ENCODE assay signal across 8 cellular contexts in the genomic region with DNA sequence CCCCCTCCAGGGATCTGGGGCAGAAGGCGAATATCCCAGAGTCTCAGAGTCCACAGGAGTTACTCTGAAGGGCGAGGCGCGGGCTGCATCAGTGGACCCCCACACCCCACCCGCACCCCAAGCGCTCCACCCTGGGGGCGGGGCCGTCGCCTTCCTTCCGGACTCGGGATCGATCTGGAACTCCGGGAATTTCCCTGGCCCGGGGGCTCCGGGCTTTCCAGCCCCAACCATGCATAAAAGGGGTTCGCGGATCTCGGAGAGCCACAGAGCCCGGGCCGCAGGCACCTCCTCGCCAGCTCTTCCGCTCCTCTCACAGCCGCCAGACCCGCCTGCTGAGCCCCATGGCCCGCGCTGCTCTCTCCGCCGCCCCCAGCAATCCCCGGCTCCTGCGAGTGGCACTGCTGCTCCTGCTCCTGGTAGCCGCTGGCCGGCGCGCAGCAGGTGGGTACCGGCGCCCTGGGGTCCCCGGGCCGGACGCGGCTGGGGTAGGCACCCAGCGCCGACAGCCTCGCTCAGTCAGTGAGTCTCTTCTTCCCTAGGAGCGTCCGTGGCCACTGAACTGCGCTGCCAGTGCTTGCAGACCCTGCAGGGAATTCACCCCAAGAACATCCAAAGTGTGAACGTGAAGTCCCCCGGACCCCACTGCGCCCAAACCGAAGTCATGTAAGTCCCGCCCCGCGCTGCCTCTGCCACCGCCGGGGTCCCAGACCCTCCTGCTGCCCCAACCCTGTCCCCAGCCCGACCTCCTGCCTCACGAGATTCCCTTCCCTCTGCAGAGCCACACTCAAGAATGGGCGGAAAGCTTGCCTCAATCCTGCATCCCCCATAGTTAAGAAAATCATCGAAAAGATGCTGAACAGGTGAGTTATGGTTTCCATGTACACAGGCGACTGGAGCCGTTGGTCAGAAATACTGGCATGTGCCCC. TPM values are rescaled to one million over a fixed set of nuclear protein-coding genes. Genes with fewer than 3 reads are reported as not detected.
DNase-seq lines count a peak whose midpoint lies in the region; TF ChIP-seq lines count a peak whose summit lies in the region.

A gene (plus strand): TSS at position 264 of the 926 bp plus-strand sequence. CDS start 78 bp downstream, at position 342.

- peak within 1 kb of the TSS; percentile 57 to 66 (median 59) for H3K4me3 ChIP-seq in mammary epithelial cell (replicated peaks in 1 of 3; ENCODE audit: insufficient read depth in 1 of 3, low read depth in 2 of 3, low read length in 3 of 3)
- peak within 1 kb of the TSS; percentile 70 for H3K4me3 ChIP-seq in kidney epithelial cell (ENCODE audit: low read depth, low read length)
- peak within 1 kb of the TSS; percentile 59 to 70 for H3K4me3 ChIP-seq in stomach smooth muscle (ENCODE audit: low read length in 2 of 2)

- H3K4me1 ChIP-seq in mammary epithelial cell (ENCODE audit: insufficient read depth, low read length) = peaks cover 27% of the 10 kb centered on the region
- peaks cover 5% of the 10 kb centered on the region for H3K4me1 ChIP-seq in stomach smooth muscle (ENCODE audit: control insufficient read depth, insufficient read depth, low read length)

- H3K9ac ChIP-seq in mammary epithelial cell (ENCODE audit: insufficient read depth, low read length) (peak within 1 kb of the TSS; percentile 66), stomach smooth muscle (ENCODE audit: low read length in 2 of 2) (no peak within 1 kb of the TSS)

- H4K20me1 ChIP-seq in mammary epithelial cell (ENCODE audit: insufficient read depth, low read length) = no peaks in the 10 kb centered on the region

- in situ Hi-C loops in mammary epithelial cell (cut with MboI; ENCODE audit: low sequenced_read_pairs in 2 of 2) = loop anchor here in 1 of 2 donors (5.0 to 25.0 kb wide), 3 partner anchors 48 to 205 kb away; a partner anchor contains a TSS

- 16% methylated on average over 26 of the region's 61 CpGs for WGBS in mammary epithelial cell (ENCODE audit: low coverage, missing lambda C conversion rate)

- dilution Hi-C loops in mammary epithelial cell (cut with HindIII; ENCODE audit: low sequenced_read_pairs) = loop anchor here (5.0 kb wide), 1 partner anchor 53 kb away; no protein-coding TSS in a partner anchor

- TF ChIP-seq CTCF in mammary epithelial cell (conservative IDR thresholded peaks at IDR 0.05 in 1 of 2, IDR thresholded peaks at IDR 0.05 in 1 of 2; ENCODE audit: extremely low read depth in 1 of 2, insufficient read depth in 1 of 2, low read depth in 1 of 2, low read length in 2 of 2) (peak in 1 of 2 donors; percentile 4), kidney epithelial cell (IDR thresholded peaks at IDR 0.05; ENCODE audit: insufficient read depth, low read length, poor library complexity, severe bottlenecking) (peak; percentile 14)

- H3K4me2 ChIP-seq in mammary epithelial cell (ENCODE audit: insufficient read depth, low read depth, low read length) = peak within 1 kb of the TSS; percentile 94

- H3K27me3 ChIP-seq in mammary epithelial cell (ENCODE audit: insufficient read depth, low read length) (no peaks in the 10 kb centered on the region), kidney epithelial cell (ENCODE audit: control insufficient read depth, insufficient read depth, low read length) (no peaks in the 10 kb centered on the region), stomach smooth muscle (ENCODE audit: control insufficient read depth in 1 of 2, insufficient read depth in 2 of 2, low read length in 2 of 2) (peaks cover 14% of the 10 kb centered on the region in 2 donors)

- no peaks in the 10 kb centered on the region for H3K9me3 ChIP-seq in mammary epithelial cell (replicated peaks; ENCODE audit: insufficient read depth, low read length)
- no peaks in the 10 kb centered on the region for H3K9me3 ChIP-seq in stomach smooth muscle (ENCODE audit: control insufficient read depth in 2 of 2, low read length in 2 of 2)

- H3K36me3 ChIP-seq in mammary epithelial cell (ENCODE audit: insufficient read depth, low read length) = no peaks in the 10 kb centered on the region
- no peaks in the 10 kb centered on the region for H3K36me3 ChIP-seq in kidney epithelial cell (ENCODE audit: control insufficient read depth, insufficient read depth, low read length)
- H3K36me3 ChIP-seq in stomach smooth muscle (ENCODE audit: control insufficient read depth in 2 of 2, insufficient read depth in 2 of 2, low read length in 2 of 2) = no peaks in the 10 kb centered on the region

- H3K79me2 ChIP-seq in mammary epithelial cell (ENCODE audit: insufficient read depth, low read length) = peaks cover 3% of the 10 kb centered on the region

- DNase-seq in SIG-M5 treated with dmso at 0.1 percent for 504 hours (lab: John Stamatoyannopoulos, UW; ENCODE audit: unreplicated experiment) (peak; percentile 7), SIG-M5 (lab: John Stamatoyannopoulos, UW) (no peak), mammary epithelial cell (peak; percentile 66), kidney epithelial cell (ENCODE audit: low read depth) (no peak), NCI-H2196 (lab: John Stamatoyannopoulos, UW; ENCODE audit: unreplicated experiment) (no peak)
- no peak for DNase-seq in activated CD4-positive, alpha-beta T cell treated with anti-CD3 and anti-CD28 coated beads for 4 hours
- no peak for DNase-seq in stimulated activated CD8-positive, alpha-beta memory T cell treated with anti-CD3 and anti-CD28 coated beads, Interleukin-4, amount 100 ng/mL, for 48 hours

- CTCF ChIA-PET in mammary epithelial cell (lab: Charles Lee; ENCODE audit: low non-redundant PET) = interaction anchor here (0.7 to 1.0 kb wide), 2 partner anchors 247 to 892 kb away, joined by 3 to 6 read pairs; no protein-coding TSS in a partner anchor

- no TSS peak for BruUV-seq in mammary epithelial cell (replicated peaks; lab: Mats Ljungman, UMichigan)

- intact Hi-C loops in mammary epithelial cell (cut with micrococcal nuclease) = loop anchor here (1.0 to 5.0 kb wide), 4 partner anchors 33 to 813 kb away; no protein-coding TSS in a partner anchor

- H3K27ac ChIP-seq in mammary epithelial cell (ENCODE audit: insufficient read depth, low read depth, low read length) (peak within 1 kb of the TSS; percentile 65), stomach smooth muscle (ENCODE audit: low read length) (no peak within 1 kb of the TSS)

- H2AFZ ChIP-seq in mammary epithelial cell (ENCODE audit: low read depth, low read length) = peak within 1 kb of the TSS; percentile 94

RNA-seq across cellular contexts. Expression of the gene that starts here (rescaled TPM):
- total RNA-seq in mammary epithelial cell (10 to 100 TPM; 11.7 to 43.3 TPM), kidney epithelial cell (75.9 and 112 TPM in 2 replicates)
- 25.3 TPM for polyA plus RNA-seq in mammary epithelial cell
- polyA minus RNA-seq in mammary epithelial cell = 15.2 TPM

Comparison
In these comparisons a context has a peak if more than half of its experiments do, and no peak if none do; other contexts are left out.
1. DNase-seq: peak in SIG-M5 treated with dmso at 0.1 percent for 504 hours (single experiment) and mammary epithelial cell (single experiment); none in SIG-M5 (single experiment), kidney epithelial cell (single experiment), activated CD4-positive, alpha-beta T cell treated with anti-CD3 and anti-CD28 coated beads for 4 hours (0 of 2), stimulated activated CD8-positive, alpha-beta memory T cell treated with anti-CD3 and anti-CD28 coated beads, Interleukin-4, amount 100 ng/mL, for 48 hours (single experiment) and NCI-H2196 (single experiment).
2. Peak in every context shown above with its lines, with median percentiles within 50 percentile points of each other: H3K4me3 ChIP-seq.